In the genomic region with DNA sequence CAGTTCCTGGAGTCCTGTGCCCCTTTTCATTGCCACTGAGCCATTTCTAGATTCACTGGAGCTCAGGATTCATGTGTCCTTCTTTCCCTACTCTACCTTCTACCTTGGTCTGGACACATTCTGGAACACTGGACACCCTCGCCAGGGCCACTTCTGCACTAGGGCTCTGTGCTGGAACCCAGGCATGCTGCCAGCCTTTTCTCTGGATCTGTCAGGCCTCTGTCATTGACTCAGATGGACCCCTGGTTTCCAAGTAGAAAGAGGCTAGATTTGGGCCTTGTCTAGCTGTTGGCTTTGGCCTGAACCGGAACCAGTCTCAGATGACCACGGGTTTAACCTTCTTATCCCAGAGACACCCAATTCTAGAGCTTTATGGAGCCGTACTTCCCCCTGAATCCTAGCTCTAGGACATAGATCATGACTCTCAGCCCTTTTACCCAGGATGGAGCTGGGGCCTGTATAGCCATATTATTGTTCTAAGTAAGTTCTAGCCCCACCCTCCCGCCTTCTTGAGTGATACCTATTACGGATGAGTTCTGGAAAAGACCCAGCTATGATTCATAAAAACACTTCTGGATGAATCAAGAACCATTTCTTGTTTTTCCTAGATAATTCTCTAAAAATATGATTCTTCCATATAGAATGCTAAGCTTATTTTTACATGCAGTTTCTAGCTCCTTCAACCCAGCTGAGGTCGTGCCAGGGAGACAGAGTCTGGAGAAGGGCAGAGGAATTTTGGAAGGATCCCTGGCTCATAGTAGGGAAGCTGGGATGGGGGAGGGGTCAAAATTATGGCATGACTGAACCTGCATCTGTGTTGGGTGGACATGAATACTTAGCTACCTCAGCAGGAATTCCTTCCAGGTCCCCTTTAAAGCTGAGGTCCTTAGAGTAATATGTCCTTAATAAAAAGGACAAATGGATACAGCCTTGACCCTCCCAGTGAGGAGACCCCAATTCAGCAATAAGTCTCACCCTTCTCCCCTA, we compare ENCODE assay signal across 16 cellular contexts. TPM values are rescaled to one million over a fixed set of nuclear protein-coding genes. Genes with fewer than 3 reads are reported as not detected.
DNase-seq lines count a peak whose midpoint lies in the region; ATAC-seq and TF ChIP-seq lines count a peak whose summit lies in the region.
"Had no signal": no experiment of that assay in that cellular context is flagged by ENCODE, and none has a peak within 500 bp of the region (broad histone marks: within the 10 kb centered on the region; RNA-seq: fewer than 3 reads in every experiment).

No MANE protein-coding gene starts in this region.

- H3K79me2 ChIP-seq in osteoblast (ENCODE audit: insufficient read depth, low read length): no peaks in the 10 kb centered on the region

- H3K9me3 ChIP-seq in esophagus (ENCODE audit: control insufficient read depth in 2 of 2, insufficient read depth in 1 of 2, low read depth in 1 of 2, low read length in 1 of 2) (no peaks in the 10 kb centered on the region), osteoblast (ENCODE audit: low read depth, low read length) (no peaks in the 10 kb centered on the region)
- H3K9me3 ChIP-seq: heart right ventricle, SK-N-SH, suprapubic skin had no signal

- H3K4me1 ChIP-seq in esophagus (ENCODE audit: control insufficient read depth in 2 of 2, insufficient read depth in 2 of 2, low read length in 1 of 2) (peaks cover 3 to 35% of the 10 kb centered on the region in 2 donors), osteoblast (ENCODE audit: insufficient read depth, low read length) (peaks cover 20% of the 10 kb centered on the region)

- H3K27me3 ChIP-seq in esophagus (ENCODE audit: control insufficient read depth in 1 of 2, insufficient read depth in 2 of 2, low read length in 2 of 2) (peaks cover 0 to 6% of the 10 kb centered on the region in 2 donors), osteoblast (ENCODE audit: insufficient read depth, low read length) (peaks cover 51% of the 10 kb centered on the region)

- H3K4me2 ChIP-seq in osteoblast (ENCODE audit: insufficient read depth, low read length): no peak overlapping the region
- H3K4me2 ChIP-seq: KMS-11, SK-N-SH had no signal

- H2AFZ ChIP-seq in osteoblast (ENCODE audit: low read length): no peak overlapping the region

- no peak for ATAC-seq in HG02973 (IDR thresholded peaks at IDR 0.05; ENCODE audit: unreplicated experiment)

- no peak for TF ChIP-seq CTCF in osteoblast (IDR thresholded peaks at IDR 0.05; ENCODE audit: extremely low read depth, low read depth, low read length)
- no peak for TF ChIP-seq CTCF in GM13977 (IDR thresholded peaks at IDR 0.05; ENCODE audit: extremely low read depth, insufficient read depth, missing control alignments)

- H3K36me3 ChIP-seq in esophagus (ENCODE audit: control insufficient read depth in 2 of 2, insufficient read depth in 2 of 2, low read length in 1 of 2): no peaks in the 10 kb centered on the region
- no peaks in the 10 kb centered on the region for H3K36me3 ChIP-seq in osteoblast (ENCODE audit: insufficient read depth, low read length)
- H3K36me3 ChIP-seq: heart right ventricle, suprapubic skin had no signal

- H3K4me3 ChIP-seq in esophagus (ENCODE audit: low read depth in 1 of 2, low read length in 2 of 2): no peak overlapping the region
- H3K4me3 ChIP-seq in osteoblast (ENCODE audit: insufficient read depth, low read length): no peak overlapping the region
- H3K4me3 ChIP-seq: suprapubic skin had no signal

- H4K20me1 ChIP-seq in osteoblast (ENCODE audit: insufficient read depth, low read length): no peaks in the 10 kb centered on the region

- in situ Hi-C loops in GM13977 (cut with MboI; ENCODE audit: low pct_unique_long_range_greater_than_20kb, low sequenced_read_pairs, unreplicated experiment): no loop called here

- DNase-seq in ELR (ENCODE audit: low read depth) (peak; percentile 62), RKO (ENCODE audit: low spot score) (peak; percentile 60), osteoblast (ENCODE audit: insufficient read length, low spot score, missing footprints) (peak; percentile 93), GM13977 (ENCODE audit: low spot score) (no peak), NCI-H774 (lab: John Stamatoyannopoulos, UW) (no peak)
- DNase-seq in activated T-cell treated with anti-CD3 and anti-CD28 coated beads, Interleukin-2, amount 50 U/mL, for 48 hours: no peak
- DNase-seq: activated naive CD8-positive, alpha-beta T cell treated with anti-CD3 and anti-CD28 coated beads for 36 hours; heart right ventricle; left ventricle myocardium superior; SK-N-SH; stimulated activated CD4-positive, alpha-beta T cell treated with anti-CD3 and anti-CD28 coated beads, Interleukin-12 subunit alpha, Interleukin-12 subunit beta, amount 100 ng/mL, for 4 hours had no signal

- H3K27ac ChIP-seq in esophagus (ENCODE audit: low read depth in 2 of 2, low read length in 1 of 2) (peak overlapping the region; percentile 74 to 77), osteoblast (ENCODE audit: low read depth, low read length) (no peak overlapping the region)
- H3K27ac ChIP-seq: KMS-11, suprapubic skin had no signal

- WGBS in esophagus, 2 donors: 67 to 71% methylated on average over 7 of the region's 7 CpGs

RNA-seq across cellular contexts. Expression of a gene that starts 1.1 kb away (rescaled TPM):
- polyA plus RNA-seq in esophagus: 1 to 10 TPM; 7.0 to 7.4 TPM
- 5.3 and 5.4 TPM in 2 replicates for total RNA-seq in osteoblast

RNA-seq across cellular contexts. Expression of a gene that starts 4.5 kb away (rescaled TPM):
- 10 to 100 TPM in 1 of 2 donors, 1 to 10 TPM in 1; 5.6 to 16.5 TPM for polyA plus RNA-seq in esophagus
- 0.29 and 0.36 TPM in 2 replicates for total RNA-seq in osteoblast

RNA-seq across cellular contexts. Expression of a gene that starts 8.6 kb away (rescaled TPM):
- polyA plus RNA-seq in esophagus: 1 to 10 TPM; 6.8 to 9.8 TPM
- 1.2 and 1.8 TPM in 2 replicates for total RNA-seq in osteoblast

RNA-seq across cellular contexts. Expression of a gene that starts 15.1 kb away (rescaled TPM):
- not detected for polyA plus RNA-seq in esophagus
- not detected in 2 replicates for total RNA-seq in osteoblast
- total RNA-seq: activated naive CD8-positive, alpha-beta T cell treated with anti-CD3 and anti-CD28 coated beads for 36 hours; dermis microvascular lymphatic vessel endothelial cell; heart right ventricle; left ventricle myocardium superior; suprapubic skin had no signal
- polyA plus RNA-seq: heart right ventricle, SK-N-SH had no signal

RNA-seq across cellular contexts. Expression of a gene that starts 18.4 kb away (rescaled TPM):
- polyA plus RNA-seq in esophagus: not detected
- not detected in 2 replicates for total RNA-seq in osteoblast
- total RNA-seq: activated naive CD8-positive, alpha-beta T cell treated with anti-CD3 and anti-CD28 coated beads for 36 hours; dermis microvascular lymphatic vessel endothelial cell; heart right ventricle; left ventricle myocardium superior; suprapubic skin had no signal
- polyA plus RNA-seq: heart right ventricle, SK-N-SH had no signal

Comparison
In these comparisons a context has a peak if more than half of its experiments do, and no peak if none do; other contexts are left out.
1. DNase-seq: peak in ELR (single experiment), RKO (single experiment) and osteoblast (single experiment); none in activated T-cell treated with anti-CD3 and anti-CD28 coated beads, Interleukin-2, amount 50 U/mL, for 48 hours (0 of 2), GM13977 (single experiment) and NCI-H774 (single experiment).